9 cellular contexts compared by ENCODE assay signal in genomic region chr17:40560592-40561293, GRCh38. TPM values are rescaled to one million over a fixed set of nuclear protein-coding genes. Genes with fewer than 3 reads are reported as not detected.
DNase-seq lines count a peak whose midpoint lies in the region; ATAC-seq and TF ChIP-seq lines count a peak whose summit lies in the region.
"Had no signal": no experiment of that assay in that cellular context is flagged by ENCODE, and none has a peak within 500 bp of the region (broad histone marks: within the 10 kb centered on the region; RNA-seq: fewer than 3 reads in every experiment).

No MANE protein-coding gene starts in this region.

- no TSS peak for BruUV-seq in Panc1 (replicated peaks; lab: Mats Ljungman, UMichigan)

- no peaks in the 10 kb centered on the region for H3K9me3 ChIP-seq in Panc1 (ENCODE audit: control insufficient read depth, insufficient read depth, low read depth, low read length)
- no peaks in the 10 kb centered on the region for H3K9me3 ChIP-seq in tibial artery

- H3K27ac ChIP-seq in Panc1 (ENCODE audit: low read length) (peak overlapping the region; percentile 3; the same call in 1 of the 2 replicates), tibial artery (no peak overlapping the region)

- intact Hi-C loops in Panc1 (cut with micrococcal nuclease; ENCODE audit: unreplicated experiment) (no loop called here), tibial artery (cut with DNase I; ENCODE audit: low total_unique reads) (loop anchor here (10.0 kb wide), 1 partner anchor 256 kb away; the partner anchor contains the start of gene RARA)

- peak; percentile 56 for ATAC-seq in HG02623 (IDR thresholded peaks at IDR 0.05; ENCODE audit: unreplicated experiment)
- peak; percentile 28 for ATAC-seq in Panc1
- ATAC-seq in activated T-helper 17 cell treated with anti-CD3 and anti-CD28 coated beads, Interleukin-2, amount 50 U/mL, for 72 hours (replicated peaks) = peak; percentile 64

- DNase-seq in GM13976 (ENCODE audit: low spot score) = peak; percentile 82
- no peak for DNase-seq in Panc1 (ENCODE audit: low read depth, low spot score)
- peak; percentile 87 for DNase-seq in kidney epithelial cell (ENCODE audit: low read depth)
- peak; percentile 71 for DNase-seq in stimulated activated CD8-positive, alpha-beta memory T cell treated with anti-CD3 and anti-CD28 coated beads, Interleukin-4, amount 100 ng/mL, for 24 hours (ENCODE audit: low read depth)
- DNase-seq in NCI-H345 treated with DMSO at 0.1 percent for 48 hours (lab: John Stamatoyannopoulos, UW; ENCODE audit: unreplicated experiment) = no peak
- DNase-seq in tibial artery = no peak

- POLR2A ChIA-PET in Panc1 (lab: Charles Lee) = no interaction called here

- no peaks in the 10 kb centered on the region for H3K27me3 Mint-ChIP-seq in activated T-helper 17 cell treated with anti-CD3 and anti-CD28 coated beads, Interleukin-2, amount 50 U/mL, for 72 hours

- H3K27ac Mint-ChIP-seq in activated T-helper 17 cell treated with anti-CD3 and anti-CD28 coated beads, Interleukin-2, amount 50 U/mL, for 72 hours = peak overlapping the region; percentile 99

- peaks cover 100% of the 10 kb centered on the region for H3K36me3 Mint-ChIP-seq in activated T-helper 17 cell treated with anti-CD3 and anti-CD28 coated beads, Interleukin-2, amount 50 U/mL, for 72 hours (ENCODE audit: low read depth)

- H3K4me3 ChIP-seq in Panc1 (ENCODE audit: low read depth in 2 of 2, low read length in 2 of 2) (peak overlapping the region; percentile 20 to 53), kidney epithelial cell (ENCODE audit: low read depth, low read length) (peak overlapping the region; percentile 21), tibial artery (no peak overlapping the region)

- CTCF ChIA-PET in Panc1 (lab: Charles Lee) = interaction anchor here (0.7 to 1.6 kb wide), 8 partner anchors 11 to 253 kb away, joined by 3 to 8 read pairs (median 4); no protein-coding TSS in a partner anchor

- peak overlapping the region; percentile 95 for H3K4me3 Mint-ChIP-seq in activated T-helper 17 cell treated with anti-CD3 and anti-CD28 coated beads, Interleukin-2, amount 50 U/mL, for 72 hours

- H3K4me1 ChIP-seq in Panc1 (ENCODE audit: control insufficient read depth, insufficient read depth, low read length) (peaks cover 14% of the 10 kb centered on the region), tibial artery (peaks cover 0 to 31% (median 8%) of the 10 kb centered on the region in 4 donors)

- TF ChIP-seq CTCF in GM13976 (IDR thresholded peaks at IDR 0.05; ENCODE audit: borderline replicate concordance, control extremely low read depth, extremely low read depth, insufficient read depth, missing control alignments) (no peak), Panc1 (IDR thresholded peaks at IDR 0.05) (peak; percentile 50), kidney epithelial cell (IDR thresholded peaks at IDR 0.05; ENCODE audit: insufficient read depth, low read length, poor library complexity, severe bottlenecking) (no peak), tibial artery (IDR thresholded peaks at IDR 0.05) (no peak)

- H3K36me3 ChIP-seq in Panc1 (ENCODE audit: control insufficient read depth, insufficient read depth, low read length) (no peaks in the 10 kb centered on the region), kidney epithelial cell (ENCODE audit: control insufficient read depth, insufficient read depth, low read length) (no peaks in the 10 kb centered on the region), tibial artery (no peaks in the 10 kb centered on the region)

- H3K4me1 Mint-ChIP-seq in activated T-helper 17 cell treated with anti-CD3 and anti-CD28 coated beads, Interleukin-2, amount 50 U/mL, for 72 hours = peaks cover 37% of the 10 kb centered on the region

- peaks cover 10% of the 10 kb centered on the region; the same call in 1 of the 2 replicates for H3K27me3 ChIP-seq in Panc1 (ENCODE audit: control insufficient read depth, insufficient read depth, low read length)
- peaks cover 4% of the 10 kb centered on the region for H3K27me3 ChIP-seq in kidney epithelial cell (ENCODE audit: control insufficient read depth, insufficient read depth, low read length)
- peaks cover 0 to 17% of the 10 kb centered on the region in 2 donors for H3K27me3 ChIP-seq in tibial artery

- H3K9me3 Mint-ChIP-seq in activated T-helper 17 cell treated with anti-CD3 and anti-CD28 coated beads, Interleukin-2, amount 50 U/mL, for 72 hours = no peaks in the 10 kb centered on the region

- in situ Hi-C loops in GM13976 (cut with MboI; ENCODE audit: low sequenced_read_pairs, unreplicated experiment) = no loop called here
- in situ Hi-C loops in Panc1 (cut with HindIII; ENCODE audit: low pct_unique_long_range_greater_than_20kb, low sequenced_read_pairs) = loop anchor here (5.0 kb wide), 1 partner anchor 38 kb away; no protein-coding TSS in a partner anchor

RNA-seq across cellular contexts. Expression of gene CCR7, which starts 4.5 kb away (rescaled TPM):
- 0.44 TPM for total RNA-seq in Panc1 (2021; ENCODE audit: unreplicated experiment)
- not detected for polyA plus RNA-seq in Panc1 (2012; ENCODE audit: insufficient read length)
- total RNA-seq in activated T-helper 17 cell treated with anti-CD3 and anti-CD28 coated beads, Interleukin-2, amount 50 U/mL, for 72 hours = 100 to 1,000 TPM; 140 to 304 TPM
- total RNA-seq in kidney epithelial cell = not detected in 2 replicates

RNA-seq across cellular contexts. Expression of gene TNS4, which starts 59.3 kb away (rescaled TPM):
- total RNA-seq in Panc1 (2021; ENCODE audit: unreplicated experiment) (not detected), kidney epithelial cell (0.34 TPM in 1 of 2 replicates, not detected in the other)
- not detected for polyA plus RNA-seq in Panc1 (2012; ENCODE audit: insufficient read length)
- 10 to 100 TPM in 1 of 2 donors, 1 to 10 TPM in 1; 8.8 to 19.8 TPM for total RNA-seq in activated T-helper 17 cell treated with anti-CD3 and anti-CD28 coated beads, Interleukin-2, amount 50 U/mL, for 72 hours
- total RNA-seq: subcutaneous adipose tissue had no signal

Comparison
In these comparisons a context has a peak if more than half of its experiments do, and no peak if none do; other contexts are left out.
1. DNase-seq: peak in GM13976 (single experiment), kidney epithelial cell (single experiment) and stimulated activated CD8-positive, alpha-beta memory T cell treated with anti-CD3 and anti-CD28 coated beads, Interleukin-4, amount 100 ng/mL, for 24 hours (single experiment); none in Panc1 (single experiment), NCI-H345 treated with DMSO at 0.1 percent for 48 hours (single experiment) and tibial artery (0 of 2).
2. H3K4me3 ChIP-seq: peak in Panc1 (2 of 2) and kidney epithelial cell (single experiment); none in tibial artery (0 of 2).
3. RNA of gene CCR7, which starts 4.5 kb away (total RNA-seq): 140 to 304 TPM in activated T-helper 17 cell treated with anti-CD3 and anti-CD28 coated beads, Interleukin-2, amount 50 U/mL, for 72 hours; 0.44 TPM in Panc1 (single experiment) and not detected in kidney epithelial cell; every median in the first group is over 10 times any median in the second.
4. Peak in every context shown above with its lines, with median percentiles within 50 percentile points of each other: ATAC-seq.